Comparison of ENCODE assay signal across 9 cellular contexts in genomic region chr4:101597204-101597603, GRCh38.
DNase-seq lines count a peak whose midpoint lies in the region; ATAC-seq and TF ChIP-seq lines count a peak whose summit lies in the region.
"Had no signal": no experiment of that assay in that cellular context is flagged by ENCODE, and none has a peak within 500 bp of the region (broad histone marks: within the 10 kb centered on the region; RNA-seq: fewer than 3 reads in every experiment).

No MANE protein-coding gene starts in this region.

- no peaks in the 10 kb centered on the region for H3K27me3 Mint-ChIP-seq in natural killer cell (ENCODE audit: low read depth in 2 of 2)
- H3K27me3 Mint-ChIP-seq in natural killer cell treated with Interleukin-12 subunit alpha and Interleukin-12 subunit beta and Interleukin-15 and Interleukin-18, amount 100 ng/mL, for 72 hours = no peaks in the 10 kb centered on the region

- H3K36me3 Mint-ChIP-seq in natural killer cell = no peaks in the 10 kb centered on the region
- H3K36me3 Mint-ChIP-seq in natural killer cell treated with Interleukin-12 subunit alpha and Interleukin-12 subunit beta and Interleukin-15 and Interleukin-18, amount 100 ng/mL, for 72 hours = no peaks in the 10 kb centered on the region

- intact Hi-C loops in natural killer cell (cut with micrococcal nuclease) = loop anchor here (1.0 to 5.0 kb wide), 2 partner anchors 250 to 428 kb away; partner anchors contain the start of gene PPP3CA

- no peaks in the 10 kb centered on the region for H3K4me1 Mint-ChIP-seq in natural killer cell
- H3K4me1 Mint-ChIP-seq in natural killer cell treated with Interleukin-12 subunit alpha and Interleukin-12 subunit beta and Interleukin-15 and Interleukin-18, amount 100 ng/mL, for 72 hours (ENCODE audit: low read depth in 2 of 2) = peaks cover 0 to 6% of the 10 kb centered on the region in 2 donors

- DNase-seq in natural killer cell (no peak), NCI-H82 (lab: John Stamatoyannopoulos, UW) (no peak), NCI-H1048 (lab: John Stamatoyannopoulos, UW) (no peak), SKM-1 treated with dmso at 0.1 percent for 144 hours (lab: John Stamatoyannopoulos, UW; ENCODE audit: unreplicated experiment) (no peak)
- no peak for DNase-seq in natural killer cell treated with Interleukin-12 subunit alpha and Interleukin-12 subunit beta and Interleukin-15 and Interleukin-18, amount 100 ng/mL, for 72 hours (ENCODE audit: low spot score)
- peak; percentile 13 for DNase-seq in activated gamma-delta T cell treated with anti-CD3 and anti-CD28 coated beads, Interleukin-2, amount 50 U/mL, for 16 hours (ENCODE audit: low read depth)
- peak; percentile 18 for DNase-seq in stimulated activated naive CD8-positive, alpha-beta T cell treated with anti-CD3 and anti-CD28 coated beads, Interleukin-15, Interleukin-2, amounts not matched to agents 100 U/mL and 50 U/mL, for 24 hours
- DNase-seq: cerebellar nuclear complex had no signal

- peak; percentile 62 for TF ChIP-seq CTCF in natural killer cell (IDR thresholded peaks at IDR 0.05)

- ATAC-seq in natural killer cell = peak; percentile 30 to 55 (median 40)
- ATAC-seq in natural killer cell treated with Interleukin-12 subunit alpha and Interleukin-12 subunit beta and Interleukin-15 and Interleukin-18, amount 100 ng/mL, for 72 hours = no peak
- peak; percentile 54 for ATAC-seq in HG03354 (IDR thresholded peaks at IDR 0.05; ENCODE audit: poor library complexity, severe bottlenecking, unreplicated experiment)
- no peak for ATAC-seq in stimulated activated naive CD8-positive, alpha-beta T cell treated with anti-CD3 and anti-CD28 coated beads, Interleukin-15, Interleukin-2, amounts not matched to agents 100 U/mL and 50 U/mL, for 24 hours

- no peak overlapping the region for H3K4me3 Mint-ChIP-seq in natural killer cell
- no peak overlapping the region for H3K4me3 Mint-ChIP-seq in natural killer cell treated with Interleukin-12 subunit alpha and Interleukin-12 subunit beta and Interleukin-15 and Interleukin-18, amount 100 ng/mL, for 72 hours

- H3K9me3 Mint-ChIP-seq in natural killer cell = no peaks in the 10 kb centered on the region
- no peaks in the 10 kb centered on the region for H3K9me3 Mint-ChIP-seq in natural killer cell treated with Interleukin-12 subunit alpha and Interleukin-12 subunit beta and Interleukin-15 and Interleukin-18, amount 100 ng/mL, for 72 hours

- no peak overlapping the region for H3K27ac Mint-ChIP-seq in natural killer cell
- no peak overlapping the region for H3K27ac Mint-ChIP-seq in natural killer cell treated with Interleukin-12 subunit alpha and Interleukin-12 subunit beta and Interleukin-15 and Interleukin-18, amount 100 ng/mL, for 72 hours

Comparison
In these comparisons a context has a peak if more than half of its experiments do, and no peak if none do; other contexts are left out.
1. ATAC-seq: peak in natural killer cell (3 of 3) and HG03354 (single experiment); none in natural killer cell treated with Interleukin-12 subunit alpha and Interleukin-12 subunit beta and Interleukin-15 and Interleukin-18, amount 100 ng/mL, for 72 hours (0 of 2) and stimulated activated naive CD8-positive, alpha-beta T cell treated with anti-CD3 and anti-CD28 coated beads, Interleukin-15, Interleukin-2, amounts not matched to agents 100 U/mL and 50 U/mL, for 24 hours (single experiment).
2. DNase-seq: peak in activated gamma-delta T cell treated with anti-CD3 and anti-CD28 coated beads, Interleukin-2, amount 50 U/mL, for 16 hours (single experiment) and stimulated activated naive CD8-positive, alpha-beta T cell treated with anti-CD3 and anti-CD28 coated beads, Interleukin-15, Interleukin-2, amounts not matched to agents 100 U/mL and 50 U/mL, for 24 hours (single experiment); none in natural killer cell (single experiment), natural killer cell treated with Interleukin-12 subunit alpha and Interleukin-12 subunit beta and Interleukin-15 and Interleukin-18, amount 100 ng/mL, for 72 hours (single experiment), NCI-H82 (single experiment), NCI-H1048 (single experiment) and SKM-1 treated with dmso at 0.1 percent for 144 hours (single experiment).